ENCODE assay signal across 8 cellular contexts in genomic region chr1:24268555-24268954, GRCh38. TPM values are rescaled to one million over a fixed set of nuclear protein-coding genes. Genes with fewer than 3 reads are reported as not detected.
"Had no signal": no experiment of that assay in that cellular context is flagged by ENCODE, and none has a peak within 500 bp of the region (broad histone marks: within the 10 kb centered on the region; RNA-seq: fewer than 3 reads in every experiment).

No MANE protein-coding gene starts in this region.

RNA-seq across cellular contexts. Expression of gene GRHL3, which starts 50.6 kb away (rescaled TPM):
- total RNA-seq: left ventricle myocardium inferior; left ventricle myocardium superior; lung microvascular endothelial cell; mesenteric fat pad; mononuclear cell; myocyte; naive thymus-derived CD4-positive, alpha-beta T cell had no signal
- polyA plus RNA-seq: immature natural killer cell; naive thymus-derived CD4-positive, alpha-beta T cell had no signal
